10 cellular contexts compared by ENCODE assay signal in genomic region chr2:71001592-71002570, GRCh38. TPM values are rescaled to one million over a fixed set of nuclear protein-coding genes. Genes with fewer than 3 reads are reported as not detected.
DNase-seq lines count a peak whose midpoint lies in the region; ATAC-seq and TF ChIP-seq lines count a peak whose summit lies in the region.
"Had no signal": no experiment of that assay in that cellular context is flagged by ENCODE, and none has a peak within 500 bp of the region (broad histone marks: within the 10 kb centered on the region; RNA-seq: fewer than 3 reads in every experiment).

No MANE protein-coding gene starts in this region.

- H3K9me3 ChIP-seq in spleen: no peaks in the 10 kb centered on the region

- intact Hi-C loops in spleen (cut with DNase I; ENCODE audit: low total_unique reads): no loop called here

- H3K27me3 ChIP-seq in foreskin keratinocyte: no peaks in the 10 kb centered on the region
- H3K27me3 ChIP-seq in spleen (replicated peaks in 1 of 7): no peaks in the 10 kb centered on the region

- H3K36me3 ChIP-seq in spleen: no peaks in the 10 kb centered on the region

- peaks cover 15% of the 10 kb centered on the region for H3K4me1 Mint-ChIP-seq in activated T-cell treated with anti-CD3 and anti-CD28 coated beads, Interleukin-2, amount 50 U/mL, for 72 hours (ENCODE audit: low read depth)
- peaks cover 31% of the 10 kb centered on the region for H3K4me1 Mint-ChIP-seq in stimulated activated naive CD8-positive, alpha-beta T cell treated with anti-CD3 and anti-CD28 coated beads, Interleukin-15, amount 100 ng/mL, for 72 hours
- H3K4me1 Mint-ChIP-seq: memory B cell had no signal

- ATAC-seq in activated T-cell treated with anti-CD3 and anti-CD28 coated beads, Interleukin-2, amount 50 U/mL, for 72 hours (replicated peaks in 1 of 2): no peak
- peak; percentile 32 for ATAC-seq in foreskin keratinocyte
- ATAC-seq in stimulated activated naive CD8-positive, alpha-beta T cell treated with anti-CD3 and anti-CD28 coated beads, Interleukin-15, amount 100 ng/mL, for 72 hours: no peak
- ATAC-seq in GM19455 (IDR thresholded peaks at IDR 0.05; ENCODE audit: unreplicated experiment): no peak

- 60 to 75% (median 67%) methylated on average over 15 to 16 of the region's 16 CpGs for WGBS in spleen, 5 donors

- H3K4me3 ChIP-seq in spleen: no peak overlapping the region

- TF ChIP-seq CTCF in foreskin keratinocyte (conservative IDR thresholded peaks at IDR 0.05) (no peak), spleen (IDR thresholded peaks at IDR 0.05 in 8 of 11, conservative IDR thresholded peaks at IDR 0.05 in 3 of 11) (no peak)

- peak; percentile 11 for DNase-seq in activated T-cell treated with anti-CD3 and anti-CD28 coated beads, Interleukin-2, amount 50 U/mL, for 1 hour
- DNase-seq in activated T-cell treated with anti-CD3 and anti-CD28 coated beads, Interleukin-2, amount 50 U/mL, for 72 hours: no peak
- DNase-seq in NCI-H2227 treated with DMSO at 0.1 percent for 48 hours (lab: John Stamatoyannopoulos, UW) (peak; percentile 37), foreskin keratinocyte (no peak), spleen (peak; percentile 67), middle frontal gyrus (ENCODE audit: extremely low spot score, low spot score) (no peak)
- no peak for DNase-seq in stimulated activated naive CD8-positive, alpha-beta T cell treated with anti-CD3 and anti-CD28 coated beads, Interleukin-15, amount 100 ng/mL, for 72 hours

- no peaks in the 10 kb centered on the region for H3K27me3 Mint-ChIP-seq in activated T-cell treated with anti-CD3 and anti-CD28 coated beads, Interleukin-2, amount 50 U/mL, for 72 hours (ENCODE audit: low read depth)
- no peaks in the 10 kb centered on the region for H3K27me3 Mint-ChIP-seq in stimulated activated naive CD8-positive, alpha-beta T cell treated with anti-CD3 and anti-CD28 coated beads, Interleukin-15, amount 100 ng/mL, for 72 hours

- H3K4me1 ChIP-seq in foreskin keratinocyte (no peaks in the 10 kb centered on the region), spleen (peaks cover 4 to 24% (median 11%) of the 10 kb centered on the region in 6 donors)

- H3K4me3 Mint-ChIP-seq in activated T-cell treated with anti-CD3 and anti-CD28 coated beads, Interleukin-2, amount 50 U/mL, for 72 hours: no peak overlapping the region
- H3K4me3 Mint-ChIP-seq in stimulated activated naive CD8-positive, alpha-beta T cell treated with anti-CD3 and anti-CD28 coated beads, Interleukin-15, amount 100 ng/mL, for 72 hours: no peak overlapping the region

- no peaks in the 10 kb centered on the region for H3K36me3 Mint-ChIP-seq in activated T-cell treated with anti-CD3 and anti-CD28 coated beads, Interleukin-2, amount 50 U/mL, for 72 hours (ENCODE audit: insufficient read depth in 2 of 2)
- H3K36me3 Mint-ChIP-seq: memory B cell had no signal

- no peak overlapping the region for H3K27ac Mint-ChIP-seq in activated T-cell treated with anti-CD3 and anti-CD28 coated beads, Interleukin-2, amount 50 U/mL, for 72 hours
- peak overlapping the region in 1 of 2 donors; percentile 90 for H3K27ac Mint-ChIP-seq in stimulated activated naive CD8-positive, alpha-beta T cell treated with anti-CD3 and anti-CD28 coated beads, Interleukin-15, amount 100 ng/mL, for 72 hours

- H3K9me3 Mint-ChIP-seq in activated T-cell treated with anti-CD3 and anti-CD28 coated beads, Interleukin-2, amount 50 U/mL, for 72 hours: no peaks in the 10 kb centered on the region
- no peaks in the 10 kb centered on the region for H3K9me3 Mint-ChIP-seq in stimulated activated naive CD8-positive, alpha-beta T cell treated with anti-CD3 and anti-CD28 coated beads, Interleukin-15, amount 100 ng/mL, for 72 hours
- H3K9me3 Mint-ChIP-seq: memory B cell had no signal

- TF ChIP-seq POLR2A in spleen (IDR thresholded peaks at IDR 0.05): no peak

- H3K27ac ChIP-seq in foreskin keratinocyte (no peak overlapping the region), spleen (no peak overlapping the region)

RNA-seq across cellular contexts. Expression of gene TEX261, which starts 7.2 kb away (rescaled TPM):
- total RNA-seq in activated T-cell treated with anti-CD3 and anti-CD28 coated beads, Interleukin-2, amount 50 U/mL, for 72 hours: 10 to 100 TPM; 45.9 to 66.6 TPM
- 40.0 and 41.7 TPM in 2 replicates for total RNA-seq in foreskin keratinocyte
- 32.6 and 35.5 TPM in 2 replicates for polyA plus RNA-seq in foreskin keratinocyte
- total RNA-seq in spleen: 10 to 100 TPM; 28.6 to 55.7 (median 39.8) TPM
- 10 to 100 TPM in 2 of 3 donors, 1 to 10 TPM in 1; 8.7 to 21.7 (median 12.9) TPM for polyA plus RNA-seq in spleen

RNA-seq across cellular contexts. Expression of gene ANKRD53, which starts 23.5 kb away (rescaled TPM):
- under 1 TPM in 1 of 2 donors, not detected in 1; 0.58 TPM for total RNA-seq in activated T-cell treated with anti-CD3 and anti-CD28 coated beads, Interleukin-2, amount 50 U/mL, for 72 hours
- 0.24 and 0.28 TPM in 2 replicates for total RNA-seq in foreskin keratinocyte
- 0.18 and 0.28 TPM in 2 replicates for polyA plus RNA-seq in foreskin keratinocyte
- 1 to 10 TPM in 3 of 7 donors, under 1 TPM in 2, not detected in 2; 0.39 to 1.7 (median 1.3) TPM for total RNA-seq in spleen
- under 1 TPM; 0.22 to 0.72 (median 0.27) TPM for polyA plus RNA-seq in spleen
- total RNA-seq: activated CD8-positive, alpha-beta memory T cell treated with anti-CD3 and anti-CD28 coated beads for 36 hours had no signal

Comparison
In these comparisons a context has a peak if more than half of its experiments do, and no peak if none do; other contexts are left out.
1. DNase-seq: peak in activated T-cell treated with anti-CD3 and anti-CD28 coated beads, Interleukin-2, amount 50 U/mL, for 1 hour (single experiment), NCI-H2227 treated with DMSO at 0.1 percent for 48 hours (single experiment) and spleen (single experiment); none in activated T-cell treated with anti-CD3 and anti-CD28 coated beads, Interleukin-2, amount 50 U/mL, for 72 hours (0 of 2), foreskin keratinocyte (0 of 2), middle frontal gyrus (single experiment) and stimulated activated naive CD8-positive, alpha-beta T cell treated with anti-CD3 and anti-CD28 coated beads, Interleukin-15, amount 100 ng/mL, for 72 hours (0 of 2).